Comparison of ENCODE assay signal across 8 cellular contexts in genomic region chr3:10248184-10248983, GRCh38. TPM values are rescaled to one million over a fixed set of nuclear protein-coding genes. Genes with fewer than 3 reads are reported as not detected.
A peak's percentile ranks its signal among the peaks of the same experiment; 100 is the strongest.
DNase-seq lines count a peak whose midpoint lies in the region; ATAC-seq and TF ChIP-seq lines count a peak whose summit lies in the region.

TSS of gene TATDN2 (plus strand) at chr3:10248459. CDS start at chr3:10249201, 742 bp downstream.

- H3K27ac Mint-ChIP-seq in activated naive CD4-positive, alpha-beta T cell treated with anti-CD3 and anti-CD28 coated beads, Interleukin-2, amount 50 U/mL, for 24 hours, result peak within 1 kb of the TSS; percentile 97

- TF ChIP-seq CTCF in omental fat pad (IDR thresholded peaks at IDR 0.05), result no peak

- no peak within 1 kb of the TSS for H3K27ac ChIP-seq in temporal lobe (ENCODE audit: low read depth, low read length)

- DNase-seq in NCI-H1105 (lab: John Stamatoyannopoulos, UW) (peak; percentile 87), SKM-1 (lab: John Stamatoyannopoulos, UW; ENCODE audit: unreplicated experiment) (peak; percentile 89), glomerular visceral epithelial cell (ENCODE audit: extremely low spot score) (peak; percentile 95), omental fat pad (ENCODE audit: low spot score) (peak; percentile 77)

- peak; percentile 90 for TF ChIP-seq POLR2A in GM10847 (IDR thresholded peaks at IDR 0.05; ENCODE audit: extremely low read depth, insufficient read length)

- peak within 1 kb of the TSS; percentile 96 for H3K4me3 Mint-ChIP-seq in activated naive CD4-positive, alpha-beta T cell treated with anti-CD3 and anti-CD28 coated beads, Interleukin-2, amount 50 U/mL, for 24 hours

- H3K4me1 Mint-ChIP-seq in activated naive CD4-positive, alpha-beta T cell treated with anti-CD3 and anti-CD28 coated beads, Interleukin-2, amount 50 U/mL, for 24 hours, result peaks cover 60% of the 10 kb centered on the region

- ATAC-seq in HG02642 (IDR thresholded peaks at IDR 0.05; ENCODE audit: poor library complexity, unreplicated experiment) (peak; percentile 97), omental fat pad (ENCODE audit: low FRiP score) (peak; percentile 99)

- H3K27me3 Mint-ChIP-seq in activated naive CD4-positive, alpha-beta T cell treated with anti-CD3 and anti-CD28 coated beads, Interleukin-2, amount 50 U/mL, for 24 hours, result no peaks in the 10 kb centered on the region

- H3K36me3 Mint-ChIP-seq in activated naive CD4-positive, alpha-beta T cell treated with anti-CD3 and anti-CD28 coated beads, Interleukin-2, amount 50 U/mL, for 24 hours, result peaks cover 26% of the 10 kb centered on the region

- H3K9me3 Mint-ChIP-seq in activated naive CD4-positive, alpha-beta T cell treated with anti-CD3 and anti-CD28 coated beads, Interleukin-2, amount 50 U/mL, for 24 hours, result no peaks in the 10 kb centered on the region

RNA-seq across cellular contexts. Expression of gene TATDN2, which starts in this region (rescaled TPM):
- 10 to 100 TPM; 15.1 to 28.7 (median 20.6) TPM for total RNA-seq in omental fat pad
- total RNA-seq in temporal lobe, result 25.8 TPM
